ENCODE assay signal across 8 cellular contexts in the genomic region with DNA sequence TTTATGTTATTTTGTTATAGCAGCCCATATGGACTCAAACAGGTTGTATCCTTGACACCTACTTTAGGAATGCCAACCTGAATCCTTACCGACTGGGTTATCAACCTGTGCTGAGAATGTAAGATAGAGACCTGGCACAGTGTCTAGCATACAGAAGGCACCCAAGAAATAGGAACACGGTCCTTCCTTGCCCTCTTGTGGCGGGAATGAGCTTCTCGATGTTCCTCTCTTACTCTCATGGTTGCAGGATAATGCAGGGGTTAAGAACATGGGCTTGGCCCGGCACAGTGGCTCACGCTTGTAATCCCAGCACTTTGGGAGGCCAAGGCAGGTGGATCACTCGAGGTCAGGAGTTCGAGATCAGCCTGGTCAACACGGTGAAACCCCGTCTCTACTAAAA. TPM values are rescaled to one million over a fixed set of nuclear protein-coding genes. Genes with fewer than 3 reads are reported as not detected.
A peak's percentile ranks its signal among the peaks of the same experiment; 100 is the strongest.
DNase-seq lines count a peak whose midpoint lies in the region; ATAC-seq and TF ChIP-seq lines count a peak whose summit lies in the region.

No MANE protein-coding gene starts in this region.

- no peak for TF ChIP-seq EP300 in ovary (IDR thresholded peaks at IDR 0.05)

- WGBS in ovary, 3 donors = 56 to 65% (median 59%) methylated on average over 10 of the region's 10 CpGs

- DNase-seq in D341Med (ENCODE audit: low spot score) = peak; percentile 64
- peak; percentile 45 for DNase-seq in NCI-H1105 treated with DMSO at 0.1 percent for 48 hours (lab: John Stamatoyannopoulos, UW)
- DNase-seq in cerebellar cortex (ENCODE audit: low spot score) = peak; percentile 59
- peak; percentile 2 for DNase-seq in midbrain (lab: John Stamatoyannopoulos, UW)
- DNase-seq in stimulated activated naive CD4-positive, alpha-beta T cell (lab: John Stamatoyannopoulos, UW) = no peak
- no peak for DNase-seq in ovary
- DNase-seq in activated CD8-positive, alpha-beta memory T cell treated with anti-CD3 and anti-CD28 coated beads, Interleukin-2, amount 50 U/mL, for 48 hours = no peak

- no peaks in the 10 kb centered on the region for H3K4me1 ChIP-seq in ovary (ENCODE audit: insufficient read depth)

- H3K27ac ChIP-seq in ovary = no peak overlapping the region

- intact Hi-C loops in ovary (cut with DNase I) = no loop called here

- no peaks in the 10 kb centered on the region for H3K36me3 ChIP-seq in ovary

- H3K9me3 ChIP-seq in ovary = no peaks in the 10 kb centered on the region

- ATAC-seq in GM21515 (IDR thresholded peaks at IDR 0.05; ENCODE audit: unreplicated experiment) = no peak

- no peak for TF ChIP-seq CTCF in ovary (IDR thresholded peaks at IDR 0.05)

- no peak for TF ChIP-seq POLR2A in ovary (IDR thresholded peaks at IDR 0.05)

- no peaks in the 10 kb centered on the region for H3K27me3 ChIP-seq in ovary

- no peak overlapping the region for H3K4me3 ChIP-seq in ovary

RNA-seq across cellular contexts. Expression of gene C12orf43, which starts 6.5 kb away (rescaled TPM):
- total RNA-seq in ovary = 10 to 100 TPM; 10.6 to 22.9 (median 17.9) TPM
- 10 to 100 TPM; 14.8 to 16.4 TPM for polyA plus RNA-seq in ovary

RNA-seq across cellular contexts. Expression of gene OASL, which starts 29.3 kb away (rescaled TPM):
- under 1 TPM in 6 of 7 donors, not detected in 1; 0.12 to 0.61 (median 0.35) TPM for total RNA-seq in ovary
- 1 to 10 TPM in 1 of 2 donors, under 1 TPM in 1; 0.42 to 2.8 TPM for polyA plus RNA-seq in ovary

RNA-seq across cellular contexts. Expression of gene HNF1A, which starts 31.4 kb away (rescaled TPM):
- 1 to 10 TPM in 1 of 7 donors, under 1 TPM in 2, not detected in 4; 0.10 to 1.4 (median 0.12) TPM for total RNA-seq in ovary
- under 1 TPM in 1 of 2 donors, not detected in 1; 0.23 TPM for polyA plus RNA-seq in ovary

Comparison
In these comparisons a context has a peak if more than half of its experiments do, and no peak if none do; other contexts are left out.
1. DNase-seq: peak in D341Med (single experiment), NCI-H1105 treated with DMSO at 0.1 percent for 48 hours (single experiment), cerebellar cortex (single experiment) and midbrain (single experiment); none in stimulated activated naive CD4-positive, alpha-beta T cell (0 of 6), ovary (0 of 5) and activated CD8-positive, alpha-beta memory T cell treated with anti-CD3 and anti-CD28 coated beads, Interleukin-2, amount 50 U/mL, for 48 hours (single experiment).